In genomic region chr16:88333645-88334516, GRCh38 we compare ENCODE assay signal across 1 cellular context.
TF ChIP-seq lines count a peak whose summit lies in the region.

No MANE protein-coding gene starts in this region.

TF ChIP-seq in K562, 482 proteins besides CTCF, POLR2A, EP300 and RAD21 (continued from another document and continues in another):
- TF ChIP-seq MXD1 (CRISPR knock-in tag; IDR thresholded peaks at IDR 0.05; ENCODE audit: borderline replicate concordance, poor library complexity, severe bottlenecking) (no peak), E2F6 (IDR thresholded peaks at IDR 0.05; ENCODE audit: borderline replicate concordance in 1 of 2, extremely low read depth in 1 of 2, insufficient read depth in 1 of 2, insufficient read length in 1 of 2, low read depth in 1 of 2, low read length in 1 of 2, poor library complexity in 1 of 2, severe bottlenecking in 1 of 2) (no peak), CBX2 (IDR thresholded peaks at IDR 0.05; ENCODE audit: insufficient read depth, low read length, poor library complexity, severe bottlenecking) (no peak), SAFB (IDR thresholded peaks at IDR 0.05; ENCODE audit: borderline replicate concordance, low read depth, low read length) (0 out of 2 replicates have a peak, but pooled peaks have one; percentile 32), HLTF (IDR thresholded peaks at IDR 0.05) (peak; percentile 98), ZNF764 (CRISPR knock-in tag; IDR thresholded peaks at IDR 0.05; ENCODE audit: low read depth) (no peak), EHMT2 (IDR thresholded peaks at IDR 0.05) (peak; percentile 82), NCOA4 (IDR thresholded peaks at IDR 0.05; ENCODE audit: partially characterized antibody) (peak; percentile 85), TARDBP (IDR thresholded peaks at IDR 0.05) (peak; percentile 95), RBFOX2 (IDR thresholded peaks at IDR 0.05; ENCODE audit: low read depth, low read length) (0 out of 2 replicates have a peak, but pooled peaks have one; percentile 5), ZNF740 (CRISPR knock-in tag; IDR thresholded peaks at IDR 0.05) (peak; percentile 61; the same call in 1 of the 2 replicates), ZNF740 (tag; IDR thresholded peaks at IDR 0.05) (0 out of 4 replicates have a peak, but pooled peaks of 1 of the 2 experiments have one; percentile 3), BRD9 (IDR thresholded peaks at IDR 0.05; ENCODE audit: low read depth, partially characterized antibody) (peak; percentile 93), HDGF (IDR thresholded peaks at IDR 0.05) (peak; percentile 99), TRIM25 (IDR thresholded peaks at IDR 0.05; ENCODE audit: borderline replicate concordance) (peak; percentile 97; the same call in 1 of the 2 replicates), HIVEP1 (CRISPR knock-in tag; IDR thresholded peaks at IDR 0.05) (no peak), MGA (IDR thresholded peaks at IDR 0.05) (peak; percentile 15; the same call in 1 of the 2 replicates), THRAP3 (IDR thresholded peaks at IDR 0.05; ENCODE audit: borderline replicate concordance) (peak; percentile 92; the same call in 1 of the 2 replicates), ZNF224 (CRISPR knock-in tag; IDR thresholded peaks at IDR 0.05) (no peak), MBD2 (IDR thresholded peaks at IDR 0.05; ENCODE audit: borderline replicate concordance, low read depth) (0 out of 2 replicates have a peak, but pooled peaks have one; percentile 6), ZNF592 (IDR thresholded peaks at IDR 0.05) (peak; percentile 62), HOXB6 (CRISPR knock-in tag; IDR thresholded peaks at IDR 0.05; ENCODE audit: borderline replicate concordance) (0 out of 2 replicates have a peak, but pooled peaks have one; percentile 45), MTA2 (IDR thresholded peaks at IDR 0.05; ENCODE audit: low read depth) (peak; percentile 35; the same call in 1 of the 2 replicates), ARNT (IDR thresholded peaks at IDR 0.05) (peak; percentile 38 to 81; a peak in 3 of 4 replicates), NR4A1 (CRISPR knock-in tag; IDR thresholded peaks at IDR 0.05) (no peak), NR4A1 (tag; IDR thresholded peaks at IDR 0.05) (0 out of 2 replicates have a peak, but pooled peaks have one; percentile 45), KDM5B (IDR thresholded peaks at IDR 0.05; ENCODE audit: insufficient replicate concordance, low read depth, low read length) (peak; percentile 78), CC2D1A (IDR thresholded peaks at IDR 0.05) (peak; percentile 49; the same call in 1 of the 2 replicates), XRCC4 (IDR thresholded peaks at IDR 0.05; ENCODE audit: extremely low read depth, insufficient read depth, insufficient read length) (no peak), OTX1 (CRISPR knock-in tag; IDR thresholded peaks at IDR 0.05) (peak; percentile 94), SIRT6 (IDR thresholded peaks at IDR 0.05; ENCODE audit: low read depth, low read length) (no peak), HDAC1 (IDR thresholded peaks at IDR 0.05) (peak in 1 of 2 experiments; percentile 91; a peak in 2 of 4 replicates), AFF1 (IDR thresholded peaks at IDR 0.05; ENCODE audit: low read depth in 1 of 2, partially characterized antibody in 2 of 2) (peak; percentile 19 to 61)
